In genomic region chr9:127785933-127786772, GRCh38 we compare ENCODE assay signal across 8 cellular contexts. TPM values are rescaled to one million over a fixed set of nuclear protein-coding genes. Genes with fewer than 3 reads are reported as not detected.
DNase-seq lines count a peak whose midpoint lies in the region; ATAC-seq, FAIRE-seq and TF ChIP-seq lines count a peak whose summit lies in the region.

Gene CDK9, plus strand, starts transcription at chr9:127786034. Its CDS starts 115 bp downstream, at chr9:127786149.

- no peaks in the 10 kb centered on the region for H3K27me3 Mint-ChIP-seq in T-helper 17 cell

- peak; percentile 63 for ATAC-seq in HG02763 (IDR thresholded peaks at IDR 0.05; ENCODE audit: unreplicated experiment)
- ATAC-seq in T-helper 17 cell: peak; percentile 71
- ATAC-seq in left ventricle myocardium superior: peak; percentile 78

- peaks cover 3% of the 10 kb centered on the region for H3K36me3 Mint-ChIP-seq in T-helper 17 cell (ENCODE audit: low read depth)

- FAIRE-seq in GM12891 (lab: Jason Lieb, UNC): peak; percentile 95
- FAIRE-seq in urothelium cell line (lab: Jason Lieb, UNC): no peak

- H3K9me3 ChIP-seq in T-helper 17 cell (ENCODE audit: control insufficient read depth, low read length, poor library complexity, severe bottlenecking): no peaks in the 10 kb centered on the region

- peak within 1 kb of the TSS; percentile 95 for H3K27ac Mint-ChIP-seq in T-helper 17 cell

- H3K4me3 Mint-ChIP-seq in T-helper 17 cell: peak within 1 kb of the TSS; percentile 91

- intact Hi-C loops in left ventricle myocardium superior (cut with micrococcal nuclease): loop anchor here (10.0 kb wide), 1 partner anchor 89 kb away; the partner anchor contains the start of gene AK1

- TF ChIP-seq POLR2A in GM12891 (IDR thresholded peaks at IDR 0.05; ENCODE audit: low read depth, low read length): 0 out of 2 replicates have a peak, but pooled peaks have one; percentile 14

- H3K4me1 Mint-ChIP-seq in T-helper 17 cell: peaks cover 46% of the 10 kb centered on the region

- DNase-seq in GM12891 (ENCODE audit: insufficient read length, low spot score) (peak; percentile 90), NCI-H146 (lab: John Stamatoyannopoulos, UW) (peak; percentile 84), T-helper 17 cell (peak; percentile 90 to 93 (median 92)), amniotic stem cell (lab: John Stamatoyannopoulos, UW) (peak; percentile 79), left ventricle myocardium superior (peak; percentile 95), pulmonary artery endothelial cell (ENCODE audit: low read depth, low spot score) (peak; percentile 68), urothelium cell line (ENCODE audit: low spot score) (peak; percentile 93)

TF ChIP-seq in GM12891, 5 proteins besides CTCF, POLR2A, EP300 and RAD21:
- TF ChIP-seq TAF1 (IDR thresholded peaks at IDR 0.05; ENCODE audit: low read depth, low read length) (peak; percentile 26; the same call in 1 of the 2 replicates), PAX5 (IDR thresholded peaks at IDR 0.05; ENCODE audit: insufficient read depth, low read length, severe bottlenecking) (no peak), POLR2AphosphoS5 (IDR thresholded peaks at IDR 0.05; ENCODE audit: low read depth, low read length) (no peak), POU2F2 (IDR thresholded peaks at IDR 0.05; ENCODE audit: low read depth, low read length) (no peak), SPI1 (IDR thresholded peaks at IDR 0.05; ENCODE audit: low read depth, low read length) (peak; percentile 1; the same call in 1 of the 2 replicates)
TF ChIP-seq in GM12891: peak in this region for 2.

RNA-seq across cellular contexts. Expression of gene CDK9, which starts in this region (rescaled TPM):
- polyA plus RNA-seq in GM12891 (2012; ENCODE audit: low read depth, missing spikeins): 48.5 TPM
- 100 to 1,000 TPM; 107 to 123 TPM for total RNA-seq in T-helper 17 cell
- 48.4 TPM for total RNA-seq in left ventricle myocardium superior
- 107 and 116 TPM in 2 replicates for total RNA-seq in pulmonary artery endothelial cell

Comparison
In these comparisons a context has a peak if more than half of its experiments do, and no peak if none do; other contexts are left out.
1. Peak in every context shown above with its lines: DNase-seq and ATAC-seq.